Comparison of ENCODE assay signal across 8 cellular contexts in the genomic region with DNA sequence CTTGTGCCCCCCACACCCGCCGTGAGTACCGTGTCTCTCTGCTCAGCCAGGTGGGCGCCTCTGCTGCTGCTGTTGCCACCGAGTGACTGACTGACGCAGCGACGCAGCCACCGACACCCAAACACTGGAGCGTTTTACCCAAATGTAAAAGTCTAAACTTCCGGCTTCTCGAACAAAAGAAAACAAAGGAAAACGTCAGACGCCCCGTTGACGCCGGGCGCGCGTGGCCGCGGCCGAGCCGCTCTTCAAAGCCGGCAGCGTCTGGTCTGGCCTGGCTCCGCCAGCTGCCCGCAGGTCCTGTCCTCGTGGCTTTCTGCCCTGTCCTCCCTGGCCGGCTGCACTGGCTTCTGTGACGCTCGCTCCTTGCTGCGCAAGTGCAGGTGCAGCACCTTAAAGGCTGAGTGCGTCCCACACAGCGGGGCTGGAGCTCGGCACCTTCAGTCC. TPM values are rescaled to one million over a fixed set of nuclear protein-coding genes. Genes with fewer than 3 reads are reported as not detected.
DNase-seq lines count a peak whose midpoint lies in the region; ATAC-seq and TF ChIP-seq lines count a peak whose summit lies in the region.

No MANE protein-coding gene starts in this region.

- no peaks in the 10 kb centered on the region for H3K36me3 ChIP-seq in Peyer's patch
- H3K36me3 ChIP-seq in heart right ventricle: no peaks in the 10 kb centered on the region
- H3K36me3 ChIP-seq in prostate gland: no peaks in the 10 kb centered on the region
- no peaks in the 10 kb centered on the region for H3K36me3 ChIP-seq in urinary bladder (ENCODE audit: insufficient read depth)

- ATAC-seq in GM19025 (IDR thresholded peaks at IDR 0.05; ENCODE audit: low read depth, unreplicated experiment): peak; percentile 23
- peak; percentile 50 for ATAC-seq in HG03354 (IDR thresholded peaks at IDR 0.05; ENCODE audit: poor library complexity, severe bottlenecking, unreplicated experiment)
- peak; percentile 53 to 77 (median 62) for ATAC-seq in heart right ventricle

- peak overlapping the region; percentile 52 to 70 (median 68) for H3K4me3 ChIP-seq in Peyer's patch
- peak overlapping the region; percentile 39 to 76 (median 66) for H3K4me3 ChIP-seq in heart right ventricle
- peak overlapping the region; percentile 51 to 53 for H3K4me3 ChIP-seq in prostate gland
- peak overlapping the region; percentile 57 for H3K4me3 ChIP-seq in urinary bladder (ENCODE audit: low read depth, low read length)

- peak overlapping the region; percentile 89 for H3K27ac Mint-ChIP-seq in activated naive CD4-positive, alpha-beta T cell treated with anti-CD3 and anti-CD28 coated beads for 36 hours

- 1 to 2% methylated on average over 36 of the region's 36 CpGs for WGBS in heart right ventricle, 2 donors
- 1% methylated on average over 35 of the region's 36 CpGs for whole genome bisulfite sequencing in prostate gland
- 2% methylated on average over 36 of the region's 36 CpGs for WGBS in urinary bladder

- H3K9me3 ChIP-seq in Peyer's patch (no peaks in the 10 kb centered on the region), heart right ventricle (no peaks in the 10 kb centered on the region), prostate gland (no peaks in the 10 kb centered on the region)

- H3K4me1 Mint-ChIP-seq in activated naive CD4-positive, alpha-beta T cell treated with anti-CD3 and anti-CD28 coated beads for 36 hours (ENCODE audit: low read depth): peaks cover 15% of the 10 kb centered on the region

- CTCF ChIA-PET in activated naive CD4-positive, alpha-beta T cell treated with anti-CD3 and anti-CD28 coated beads for 36 hours (lab: Charles Lee): interaction anchor here (1.2 kb wide), 1 partner anchor 259 kb away, joined by 3 read pairs; no protein-coding TSS in a partner anchor

- H3K4me1 ChIP-seq in Peyer's patch (peaks cover 3 to 10% (median 6%) of the 10 kb centered on the region in 4 donors), heart right ventricle (peaks cover 0 to 19% (median 13%) of the 10 kb centered on the region in 9 donors), prostate gland (replicated peaks) (peaks cover 3% of the 10 kb centered on the region), urinary bladder (ENCODE audit: insufficient read depth) (peaks cover 2% of the 10 kb centered on the region)

- no peaks in the 10 kb centered on the region for H3K36me3 Mint-ChIP-seq in activated naive CD4-positive, alpha-beta T cell treated with anti-CD3 and anti-CD28 coated beads for 36 hours (ENCODE audit: low read depth)

- no peaks in the 10 kb centered on the region for H3K9me3 Mint-ChIP-seq in activated naive CD4-positive, alpha-beta T cell treated with anti-CD3 and anti-CD28 coated beads for 36 hours

- H3K27me3 Mint-ChIP-seq in activated naive CD4-positive, alpha-beta T cell treated with anti-CD3 and anti-CD28 coated beads for 36 hours (ENCODE audit: low read depth): no peaks in the 10 kb centered on the region

- DNase-seq in AG08395 (ENCODE audit: low spot score): peak; percentile 51
- peak; percentile 66 to 84 (median 69) for DNase-seq in Peyer's patch
- DNase-seq in activated naive CD4-positive, alpha-beta T cell treated with anti-CD3 and anti-CD28 coated beads for 36 hours: peak; percentile 62
- peak; percentile 14 to 43 for DNase-seq in heart right ventricle
- peak; percentile 74 for DNase-seq in prostate gland (ENCODE audit: low spot score)

- TF ChIP-seq CTCF in Peyer's patch (IDR thresholded peaks at IDR 0.05) (no peak), heart right ventricle (IDR thresholded peaks at IDR 0.05) (no peak), prostate gland (IDR thresholded peaks at IDR 0.05) (no peak)

- intact Hi-C loops in activated naive CD4-positive, alpha-beta T cell treated with anti-CD3 and anti-CD28 coated beads for 36 hours (cut with micrococcal nuclease): loop anchor here (1.0 to 5.0 kb wide), 4 partner anchors 41 to 416 kb away; partner anchors contain the start of genes CLPTM1L and NDUFS6
- intact Hi-C loops in heart right ventricle (cut with DNase I): loop anchor here in 3 of 10 donors (10.0 kb wide), 1 partner anchor 259 kb away; no protein-coding TSS in a partner anchor
- intact Hi-C loops in prostate gland (cut with DNase I): loop anchor here (10.0 kb wide), 1 partner anchor 259 kb away; no protein-coding TSS in a partner anchor

- TF ChIP-seq POLR2A in Peyer's patch (IDR thresholded peaks at IDR 0.05) (no peak), prostate gland (IDR thresholded peaks at IDR 0.05) (no peak)

- peak overlapping the region; percentile 90 for H3K4me3 Mint-ChIP-seq in activated naive CD4-positive, alpha-beta T cell treated with anti-CD3 and anti-CD28 coated beads for 36 hours

- H3K27me3 ChIP-seq in Peyer's patch: no peaks in the 10 kb centered on the region
- peaks cover 0 to 34% (median 24%) of the 10 kb centered on the region in 7 donors for H3K27me3 ChIP-seq in heart right ventricle
- no peaks in the 10 kb centered on the region for H3K27me3 ChIP-seq in prostate gland (replicated peaks; ENCODE audit: insufficient read depth)

- peak overlapping the region; percentile 81 to 96 (median 92) for H3K27ac ChIP-seq in Peyer's patch
- H3K27ac ChIP-seq in heart right ventricle: peak overlapping the region in 8 of 10 donors; percentile 7 to 95 (median 49)
- H3K27ac ChIP-seq in prostate gland: peak overlapping the region; percentile 82 to 85
- H3K27ac ChIP-seq in urinary bladder (ENCODE audit: low read depth): peak overlapping the region; percentile 54

RNA-seq across cellular contexts. Expression of gene CLPTM1L, which starts 41.4 kb away (rescaled TPM):
- 100 to 1,000 TPM; 115 to 209 (median 143) TPM for total RNA-seq in Peyer's patch
- 10 to 100 TPM; 48.0 to 48.5 TPM for total RNA-seq in activated naive CD4-positive, alpha-beta T cell treated with anti-CD3 and anti-CD28 coated beads for 36 hours
- 10 to 100 TPM; 27.5 to 43.9 (median 32.5) TPM for total RNA-seq in heart right ventricle
- 10 to 100 TPM; 21.5 to 78.0 TPM for polyA plus RNA-seq in heart right ventricle
- 100 to 1,000 TPM; 105 to 135 TPM for total RNA-seq in prostate gland
- 72.8 TPM for total RNA-seq in urinary bladder
- 85.3 TPM for polyA plus RNA-seq in urinary bladder

RNA-seq across cellular contexts. Expression of gene SLC6A3, which starts 58.9 kb away (rescaled TPM):
- total RNA-seq in Peyer's patch: under 1 TPM in 2 of 4 donors, not detected in 2; 0.40 to 0.70 TPM
- not detected for total RNA-seq in activated naive CD4-positive, alpha-beta T cell treated with anti-CD3 and anti-CD28 coated beads for 36 hours
- total RNA-seq in heart right ventricle: under 1 TPM in 2 of 10 donors, not detected in 8; 0.18 to 0.19 TPM
- under 1 TPM in 1 of 2 donors, not detected in 1; 0.04 TPM for polyA plus RNA-seq in heart right ventricle
- total RNA-seq in prostate gland: 1 to 10 TPM in 1 of 2 donors, not detected in 1; 4.6 TPM
- not detected for total RNA-seq in urinary bladder
- 0.77 TPM for polyA plus RNA-seq in urinary bladder

Comparison
In these comparisons a context has a peak if more than half of its experiments do, and no peak if none do; other contexts are left out.
1. Peak in every context shown above with its lines: DNase-seq, ATAC-seq, H3K4me3 ChIP-seq and H3K27ac ChIP-seq.